Comparison of ENCODE assay signal across 1 cellular context in the genomic region with DNA sequence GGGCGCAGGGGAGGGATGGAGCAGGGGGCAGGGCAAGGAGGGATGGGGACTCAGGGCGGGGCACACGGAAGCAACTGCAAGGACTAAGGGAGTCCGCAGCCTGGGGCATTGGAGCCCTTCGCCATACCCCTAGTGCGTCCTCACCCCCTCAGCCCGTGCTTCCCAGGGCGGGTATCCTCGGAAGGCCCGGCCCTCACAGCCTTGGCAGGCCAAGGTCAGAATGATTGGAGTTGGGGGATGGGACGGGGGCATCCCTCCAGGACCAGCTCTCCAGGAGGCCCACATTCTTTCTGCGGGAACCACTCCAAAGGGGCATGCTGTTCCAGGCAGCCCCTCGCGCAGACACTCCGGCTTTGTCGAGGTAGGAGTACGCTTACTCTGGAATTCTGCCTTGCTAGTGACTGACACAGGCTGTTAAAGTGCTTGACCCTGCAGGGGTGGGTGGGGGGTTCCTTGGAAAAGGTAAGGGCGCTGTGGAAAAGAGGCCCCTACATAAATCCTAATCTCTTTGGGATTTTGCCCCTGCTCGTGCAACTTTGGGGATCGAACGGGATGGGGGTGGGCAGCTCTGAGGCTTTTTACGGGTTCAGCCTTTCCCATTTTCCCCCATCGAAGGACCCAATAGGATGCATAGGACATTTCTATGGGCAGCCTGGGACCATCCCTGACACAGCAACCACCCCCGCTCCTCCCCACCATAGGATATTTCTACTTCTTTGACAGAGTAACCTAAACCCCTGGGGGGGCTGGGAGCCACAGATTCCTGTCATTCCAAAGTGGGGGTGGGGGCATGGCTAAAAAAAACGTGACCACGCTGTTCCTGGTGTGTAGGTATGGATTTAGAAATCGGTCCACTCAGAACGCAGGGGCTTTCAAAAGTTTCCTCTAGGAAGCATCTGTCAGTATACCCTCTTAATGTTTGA.
A peak's percentile ranks its signal among the peaks of the same experiment; 100 is the strongest.
TF ChIP-seq lines count a peak whose summit lies in the region.

No MANE protein-coding gene starts in this region.

TF ChIP-seq in WTC11, 78 proteins besides CTCF, POLR2A, EP300 and RAD21 (continued from another document):
- 0 out of 2 replicates have a peak, but pooled peaks have one; percentile 58 for TF ChIP-seq ZNF281 (CRISPR knock-in tag; IDR thresholded peaks at IDR 0.05)
TF ChIP-seq in WTC11: peak in this region for 2.
